ENCODE assay signal across 8 cellular contexts in the genomic region with DNA sequence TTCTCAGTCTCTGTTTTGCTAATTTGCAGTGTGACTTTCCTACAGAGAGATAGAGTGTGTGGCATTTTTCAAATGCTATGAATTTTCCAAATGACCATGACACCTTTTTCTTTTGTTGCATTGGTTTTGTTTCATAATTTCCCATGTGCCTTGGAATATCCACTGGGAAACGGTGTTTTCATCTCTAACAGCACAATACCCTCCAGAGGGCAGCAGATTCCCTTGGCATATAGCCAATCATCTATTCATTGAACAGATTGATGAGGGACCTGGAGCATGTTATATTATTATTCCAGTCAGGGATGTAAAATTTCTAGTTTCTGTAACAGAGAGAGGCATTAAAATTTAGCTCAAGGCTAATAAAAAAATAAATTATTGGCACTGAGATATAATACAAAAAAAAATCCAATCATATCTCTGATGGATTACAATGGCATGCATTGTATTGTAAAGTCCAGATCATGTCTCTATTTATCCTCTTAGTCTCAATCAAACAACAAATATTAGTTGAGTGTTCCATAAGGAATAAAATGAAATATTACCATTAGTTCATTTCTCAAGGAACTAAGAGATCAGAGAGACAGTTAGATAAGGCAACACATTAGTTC. TPM values are rescaled to one million over a fixed set of nuclear protein-coding genes. Genes with fewer than 3 reads are reported as not detected.
DNase-seq lines count a peak whose midpoint lies in the region; ATAC-seq and TF ChIP-seq lines count a peak whose summit lies in the region.

No MANE protein-coding gene starts in this region.

- peak; percentile 64 for DNase-seq in BE2C
- DNase-seq in IMR-90: peak; percentile 62
- DNase-seq in RKO (ENCODE audit: low spot score): peak; percentile 63
- peak; percentile 79 for DNase-seq in fibroblast of the aortic adventitia (ENCODE audit: low read depth)
- no peak for DNase-seq in smooth muscle cell (lab: John Stamatoyannopoulos, UW; ENCODE audit: unreplicated experiment)

- no peak overlapping the region for H4K5ac ChIP-seq in IMR-90 (ENCODE audit: low read depth, low read length)

- no peak overlapping the region for H2BK20ac ChIP-seq in IMR-90 (ENCODE audit: low read depth, low read length)

- H3K4me3 ChIP-seq in BE2C (ENCODE audit: low read depth, low read length) (no peak overlapping the region), IMR-90 (ENCODE audit: insufficient read depth, low read depth, low read length) (no peak overlapping the region), fibroblast of the aortic adventitia (ENCODE audit: low read depth, low read length) (no peak overlapping the region), smooth muscle cell (no peak overlapping the region)

- H3K9me1 ChIP-seq in IMR-90 (ENCODE audit: insufficient read depth, low read length): no peaks in the 10 kb centered on the region

- H3K36me3 ChIP-seq in BE2C: no peaks in the 10 kb centered on the region
- no peaks in the 10 kb centered on the region for H3K36me3 ChIP-seq in IMR-90 (ENCODE audit: control insufficient read depth, insufficient read depth, low read length)
- no peaks in the 10 kb centered on the region for H3K36me3 ChIP-seq in smooth muscle cell (ENCODE audit: low read depth)

- ATAC-seq in IMR-90 (ENCODE audit: low read depth) (peak; percentile 42; the same call in 1 of the 2 replicates), HG03457 (IDR thresholded peaks at IDR 0.05; ENCODE audit: unreplicated experiment) (no peak), HG02884 (IDR thresholded peaks at IDR 0.05; ENCODE audit: unreplicated experiment) (no peak), HG02938 (IDR thresholded peaks at IDR 0.05; ENCODE audit: unreplicated experiment) (no peak)

- no peak overlapping the region for H3K18ac ChIP-seq in IMR-90 (ENCODE audit: low read depth, low read length)

- H3K23ac ChIP-seq in IMR-90 (ENCODE audit: low read depth, low read length): no peak overlapping the region

- dilution Hi-C loops in IMR-90 (cut with HindIII; ENCODE audit: low sequenced_read_pairs, unreplicated experiment): no loop called here

- no peak overlapping the region for H2AK9ac ChIP-seq in IMR-90 (replicated peaks; ENCODE audit: low read depth, low read length, poor library complexity)

- H3K14ac ChIP-seq in IMR-90 (replicated peaks; ENCODE audit: low read depth, low read length): no peak overlapping the region

- H3K79me2 ChIP-seq in smooth muscle cell (ENCODE audit: low read depth): no peaks in the 10 kb centered on the region

- intact Hi-C loops in IMR-90 (cut with micrococcal nuclease): loop anchor here (1.0 to 5.0 kb wide), 3 partner anchors 98 to 697 kb away; no protein-coding TSS in a partner anchor

- H2AFZ ChIP-seq in IMR-90 (replicated peaks; ENCODE audit: low read length, poor library complexity) (no peak overlapping the region), smooth muscle cell (ENCODE audit: low read depth) (no peak overlapping the region)

- no peak overlapping the region for H2AK5ac ChIP-seq in IMR-90 (ENCODE audit: low read depth, low read length)

- no peak for TF ChIP-seq POLR2A in IMR-90 (IDR thresholded peaks at IDR 0.05; ENCODE audit: low read depth, low read length)

- TF ChIP-seq CTCF in BE2C (IDR thresholded peaks at IDR 0.05; ENCODE audit: low read depth, low read length): peak; percentile 81
- TF ChIP-seq CTCF in IMR-90 (conservative IDR thresholded peaks at IDR 0.05; ENCODE audit: low read depth, low read length): peak; percentile 61
- TF ChIP-seq CTCF in fibroblast of the aortic adventitia (IDR thresholded peaks at IDR 0.05; ENCODE audit: insufficient read depth, low read length): peak; percentile 69
- peak; percentile 54 for TF ChIP-seq CTCF in smooth muscle cell (IDR thresholded peaks at IDR 0.05; ENCODE audit: borderline replicate concordance, insufficient read depth, poor library complexity, severe bottlenecking)

- H2BK5ac ChIP-seq in IMR-90 (ENCODE audit: low read depth, low read length, poor library complexity, severe bottlenecking): no peak overlapping the region

- H3K27ac ChIP-seq in IMR-90 (ENCODE audit: insufficient read depth, low read length): no peak overlapping the region
- H3K27ac ChIP-seq in smooth muscle cell (ENCODE audit: low read depth): no peak overlapping the region

- peak; percentile 43 for TF ChIP-seq RAD21 in IMR-90 (IDR thresholded peaks at IDR 0.05; ENCODE audit: low read length)

- CTCF ChIA-PET in IMR-90 (lab: Yijun Ruan, JAX): no interaction called here

- no peak overlapping the region for H4K91ac ChIP-seq in IMR-90 (ENCODE audit: insufficient read depth, low read depth, low read length)

- no peak overlapping the region for H3K4ac ChIP-seq in IMR-90 (ENCODE audit: low read depth, low read length)

- H3K9ac ChIP-seq in IMR-90 (ENCODE audit: low read depth, low read length) (no peak overlapping the region), smooth muscle cell (ENCODE audit: low read depth) (no peak overlapping the region)

- H3K27me3 ChIP-seq in BE2C (peaks cover 11% of the 10 kb centered on the region), IMR-90 (ENCODE audit: control insufficient read depth, insufficient read depth, low read length) (no peaks in the 10 kb centered on the region; the same call in 1 of the 2 replicates), smooth muscle cell (ENCODE audit: low read depth) (no peaks in the 10 kb centered on the region)

- H3K4me1 ChIP-seq in BE2C (no peaks in the 10 kb centered on the region), IMR-90 (ENCODE audit: control insufficient read depth, insufficient read depth, low read length) (no peaks in the 10 kb centered on the region), smooth muscle cell (ENCODE audit: low read depth) (no peaks in the 10 kb centered on the region)

- H3K56ac ChIP-seq in IMR-90 (ENCODE audit: extremely low read depth, insufficient read depth, low read length): no peak overlapping the region

- POLR2A ChIA-PET in IMR-90 (lab: Charles Lee; ENCODE audit: unreplicated experiment): no interaction called here

- H4K8ac ChIP-seq in IMR-90 (ENCODE audit: low read depth in 2 of 2, low read length in 2 of 2): no peak overlapping the region

- H4K20me1 ChIP-seq in IMR-90 (ENCODE audit: insufficient read depth, low read length) (no peaks in the 10 kb centered on the region), smooth muscle cell (ENCODE audit: low read depth) (no peaks in the 10 kb centered on the region)

- BruUV-seq in IMR-90 (replicated peaks; lab: Mats Ljungman, UMichigan): no TSS peak

- no peaks in the 10 kb centered on the region for H3K79me1 ChIP-seq in IMR-90 (ENCODE audit: low read depth in 1 of 2, low read length in 2 of 2)

- in situ Hi-C loops in IMR-90 (cut with MboI; ENCODE audit: low sequenced_read_pairs): no loop called here

- H3K4me2 ChIP-seq in IMR-90 (ENCODE audit: low read depth, low read length) (no peak overlapping the region), smooth muscle cell (no peak overlapping the region)

- H3K9me3 ChIP-seq in BE2C (no peaks in the 10 kb centered on the region), IMR-90 (ENCODE audit: control insufficient read depth, insufficient read depth, low read length) (no peaks in the 10 kb centered on the region), smooth muscle cell (replicated peaks; ENCODE audit: low read depth) (no peaks in the 10 kb centered on the region)

- no peaks in the 10 kb centered on the region for H3F3A ChIP-seq in smooth muscle cell (ENCODE audit: low read depth)

- WGBS in IMR-90 (ENCODE audit: extremely low coverage in 2 of 2, insufficient read length in 1 of 2), 2 experiments: no CpG with 5 or more reads among the region's 1 CpG
- 17% methylated on average over 1 of the region's 1 CpG for WGBS in smooth muscle cell (ENCODE audit: low lambda C conversion rate)

- no peak overlapping the region for H2BK120ac ChIP-seq in IMR-90 (ENCODE audit: low read depth, low read length)

- H2BK15ac ChIP-seq in IMR-90 (ENCODE audit: low read depth, low read length): no peak overlapping the region

TF ChIP-seq in IMR-90, 13 proteins besides CTCF, POLR2A, EP300 and RAD21:
- TF ChIP-seq SMC3 (IDR thresholded peaks at IDR 0.05; ENCODE audit: low read depth, low read length): peak; percentile 73
- no peak for TF ChIP-seq FOS (IDR thresholded peaks at IDR 0.05; ENCODE audit: low read depth, low read length)

RNA-seq across cellular contexts. Expression of gene NTN4, which starts 29.6 kb away (rescaled TPM):
- polyA plus RNA-seq in BE2C (2012; ENCODE audit: insufficient read depth, insufficient read length, low read depth): not detected
- 38.6 and 56.6 TPM in 2 replicates for total RNA-seq in IMR-90 (2012; rRNA removed)
- 41.9 and 54.6 TPM in 2 replicates for polyA plus RNA-seq in IMR-90 (2012; rRNA removed)
- 31.5 and 63.6 TPM in 2 replicates for polyA plus RNA-seq in IMR-90 (2012; cell fraction: cytosol; rRNA removed)
- polyA plus RNA-seq in IMR-90 (2012; cell fraction: nucleus; rRNA removed; ENCODE audit: low replicate concordance): 26.9 and 52.8 TPM in 2 replicates
- total RNA-seq in fibroblast of the aortic adventitia (ENCODE audit: low replicate concordance): 8.7 and 71.8 TPM in 2 replicates
- total RNA-seq in smooth muscle cell: 0.49 and 0.94 TPM in 2 replicates
- 1.8 TPM in 1 of 2 replicates, not detected in the other for polyA plus RNA-seq in smooth muscle cell

RNA-seq across cellular contexts. Expression of gene SNRPF, which starts 38.6 kb away (rescaled TPM):
- polyA plus RNA-seq in BE2C (2012; ENCODE audit: insufficient read depth, insufficient read length, low read depth): 170 TPM
- total RNA-seq in IMR-90 (2012; rRNA removed) (5.0 and 16.1 TPM in 2 replicates), fibroblast of the aortic adventitia (ENCODE audit: low replicate concordance) (15.0 and 22.4 TPM in 2 replicates), smooth muscle cell (16.7 and 28.9 TPM in 2 replicates)
- polyA plus RNA-seq in IMR-90 (2012; rRNA removed) (27.4 and 27.9 TPM in 2 replicates), smooth muscle cell (56.1 and 57.4 TPM in 2 replicates)
- polyA plus RNA-seq in IMR-90 (2012; cell fraction: cytosol; rRNA removed): 10.6 and 17.5 TPM in 2 replicates
- 2.8 and 8.7 TPM in 2 replicates for polyA plus RNA-seq in IMR-90 (2012; cell fraction: nucleus; rRNA removed; ENCODE audit: low replicate concordance)
